17 cellular contexts compared by ENCODE assay signal in the genomic region with DNA sequence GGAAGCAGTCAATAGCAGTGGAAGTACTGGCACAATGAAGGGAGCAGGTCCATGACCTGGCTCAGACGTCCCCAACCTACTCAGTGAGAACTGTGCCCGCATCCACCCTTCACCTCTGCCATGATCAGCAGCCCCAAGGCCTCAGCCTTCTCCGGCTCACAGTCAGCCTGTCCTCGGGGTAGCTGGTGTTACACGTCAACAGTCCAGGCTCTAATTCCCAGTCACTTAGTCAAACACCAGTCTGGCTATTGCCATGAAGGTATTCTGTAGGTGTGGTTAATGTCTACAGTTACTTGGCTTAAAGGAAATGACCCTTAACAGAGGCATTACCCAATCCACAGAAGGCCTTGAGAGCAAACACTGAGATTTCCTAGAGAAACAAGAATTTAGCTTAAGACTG. TPM values are rescaled to one million over a fixed set of nuclear protein-coding genes. Genes with fewer than 3 reads are reported as not detected.
DNase-seq lines count a peak whose midpoint lies in the region; ATAC-seq and TF ChIP-seq lines count a peak whose summit lies in the region.
"Had no signal": no experiment of that assay in that cellular context is flagged by ENCODE, and none has a peak within 500 bp of the region (broad histone marks: within the 10 kb centered on the region; RNA-seq: fewer than 3 reads in every experiment).

No MANE protein-coding gene starts in this region.

- no peaks in the 10 kb centered on the region for H3K4me1 Mint-ChIP-seq in stimulated activated memory B cell treated with anti-CD40 and anti-IgM and Interleukin-4, amounts not matched to agents 10 μg/mL and 1 μg/mL and 100 μg/mL, for 72 hours
- H3K4me1 Mint-ChIP-seq: activated T-helper 17 cell treated with anti-CD3 and anti-CD28 coated beads, Interleukin-2, amount 50 U/mL, for 72 hours had no signal

- peaks cover 47% of the 10 kb centered on the region; the same call in 1 of the 2 replicates for H4K20me1 ChIP-seq in BLaER1

- peak; percentile 69 for DNase-seq in NCI-H69 (lab: John Stamatoyannopoulos, UW)
- DNase-seq in epithelial cell of esophagus (ENCODE audit: low read depth) = peak; percentile 94
- DNase-seq in mesendoderm = peak; percentile 39
- DNase-seq in activated T-cell treated with anti-CD3 and anti-CD28 coated beads, Interleukin-2, amount 50 U/mL, for 1 hour = no peak
- no peak for DNase-seq in middle frontal gyrus (ENCODE audit: extremely low spot score, low spot score)
- DNase-seq: activated CD4-positive, alpha-beta T cell treated with anti-CD3 and anti-CD28 coated beads, Interleukin-2, amount 10 ng/mL, durations not matched to agents 24 days and 14 days; heart right ventricle; NCI-H1417 treated with DMSO at 0.1 percent for 48 hours; NCI-H446 treated with DMSO at 0.1 percent for 48 hours; occipital lobe; stimulated activated CD4-positive, alpha-beta T cell treated with anti-CD3 and anti-CD28 coated beads, Interleukin-15, amount 100 ng/mL, for 24 hours had no signal

- WGBS in mesendoderm (ENCODE audit: extremely low coverage, insufficient coverage, low lambda C conversion rate) = no CpG with 5 or more reads among the region's 5 CpGs

- ATAC-seq in stimulated activated memory B cell treated with anti-CD40 and anti-IgM and Interleukin-4, amounts not matched to agents 10 μg/mL and 1 μg/mL and 100 μg/mL, for 72 hours = no peak
- no peak for ATAC-seq in GM21515 (IDR thresholded peaks at IDR 0.05; ENCODE audit: unreplicated experiment)
- ATAC-seq: activated T-helper 17 cell treated with anti-CD3 and anti-CD28 coated beads, Interleukin-2, amount 50 U/mL, for 72 hours; heart right ventricle; K562 had no signal

- H3K36me3 ChIP-seq in BLaER1 (peaks cover 34% of the 10 kb centered on the region), mesendoderm (ENCODE audit: control insufficient read depth, insufficient read depth, low read length) (no peaks in the 10 kb centered on the region)
- H3K36me3 ChIP-seq: thoracic aorta had no signal

- no peak overlapping the region for H3K4me3 Mint-ChIP-seq in stimulated activated memory B cell treated with anti-CD40 and anti-IgM and Interleukin-4, amounts not matched to agents 10 μg/mL and 1 μg/mL and 100 μg/mL, for 72 hours
- H3K4me3 Mint-ChIP-seq: activated CD4-positive, alpha-beta T cell treated with anti-CD3 and anti-CD28 coated beads, Interleukin-2, amount 10 ng/mL, durations not matched to agents 24 days and 14 days; activated T-helper 17 cell treated with anti-CD3 and anti-CD28 coated beads, Interleukin-2, amount 50 U/mL, for 72 hours had no signal

- peaks cover 78% of the 10 kb centered on the region for H3K4me1 ChIP-seq in BLaER1
- peaks cover 9% of the 10 kb centered on the region for H3K4me1 ChIP-seq in mesendoderm (ENCODE audit: control insufficient read depth, low read depth, low read length)

- no peak overlapping the region for H2BK120ac ChIP-seq in mesendoderm (ENCODE audit: low read depth, low read length)

- no peak overlapping the region for H2BK15ac ChIP-seq in mesendoderm (replicated peaks; ENCODE audit: low read depth)

- no peak overlapping the region for H3K4ac ChIP-seq in mesendoderm (ENCODE audit: low read depth, low read length)

- no peak overlapping the region for H3K9ac ChIP-seq in BLaER1
- no peak overlapping the region for H3K9ac ChIP-seq in mesendoderm (ENCODE audit: low read length)

- H3K27ac Mint-ChIP-seq in stimulated activated memory B cell treated with anti-CD40 and anti-IgM and Interleukin-4, amounts not matched to agents 10 μg/mL and 1 μg/mL and 100 μg/mL, for 72 hours = no peak overlapping the region
- H3K27ac Mint-ChIP-seq: activated CD4-positive, alpha-beta T cell treated with anti-CD3 and anti-CD28 coated beads, Interleukin-2, amount 10 ng/mL, durations not matched to agents 24 days and 14 days; activated T-helper 17 cell treated with anti-CD3 and anti-CD28 coated beads, Interleukin-2, amount 50 U/mL, for 72 hours had no signal

- H4K8ac ChIP-seq in mesendoderm (ENCODE audit: low read depth, low read length) = no peak overlapping the region

- peaks cover 47% of the 10 kb centered on the region for H3K79me1 ChIP-seq in mesendoderm (ENCODE audit: low read length)

- H3K23ac ChIP-seq in mesendoderm (ENCODE audit: low read length) = no peak overlapping the region

- no peak overlapping the region for H3K18ac ChIP-seq in mesendoderm (ENCODE audit: low read length)

- peaks cover 69% of the 10 kb centered on the region for H3K79me2 ChIP-seq in mesendoderm (ENCODE audit: control insufficient read depth, insufficient read depth, low read length)

- no peak for TF ChIP-seq CTCF in epithelial cell of esophagus (IDR thresholded peaks at IDR 0.05; ENCODE audit: insufficient read depth, low read depth, low read length, missing control alignments)

- H3K27me3 ChIP-seq in BLaER1 (no peaks in the 10 kb centered on the region), mesendoderm (ENCODE audit: insufficient read depth, low read length, poor library complexity) (no peaks in the 10 kb centered on the region)
- H3K27me3 ChIP-seq: heart right ventricle had no signal

- H3K9me3 ChIP-seq in BLaER1 = peaks cover 28% of the 10 kb centered on the region
- H3K9me3 ChIP-seq: heart right ventricle, thoracic aorta had no signal

- H2BK5ac ChIP-seq in mesendoderm (ENCODE audit: low read length) = no peak overlapping the region

- no peak overlapping the region for H3K4me3 ChIP-seq in BLaER1
- no peak overlapping the region for H3K4me3 ChIP-seq in epithelial cell of esophagus (ENCODE audit: low read length)
- no peak overlapping the region for H3K4me3 ChIP-seq in mesendoderm (ENCODE audit: low read length)
- H3K4me3 ChIP-seq: heart right ventricle, K562, thoracic aorta had no signal

- H3K56ac ChIP-seq in mesendoderm (ENCODE audit: low read length) = no peak overlapping the region

- no peaks in the 10 kb centered on the region for H3K9me3 Mint-ChIP-seq in stimulated activated memory B cell treated with anti-CD40 and anti-IgM and Interleukin-4, amounts not matched to agents 10 μg/mL and 1 μg/mL and 100 μg/mL, for 72 hours
- H3K9me3 Mint-ChIP-seq: activated CD4-positive, alpha-beta T cell treated with anti-CD3 and anti-CD28 coated beads, Interleukin-2, amount 10 ng/mL, durations not matched to agents 24 days and 14 days; activated T-helper 17 cell treated with anti-CD3 and anti-CD28 coated beads, Interleukin-2, amount 50 U/mL, for 72 hours had no signal

- H3K36me3 Mint-ChIP-seq in stimulated activated memory B cell treated with anti-CD40 and anti-IgM and Interleukin-4, amounts not matched to agents 10 μg/mL and 1 μg/mL and 100 μg/mL, for 72 hours = no peaks in the 10 kb centered on the region

- H3K27me3 Mint-ChIP-seq in stimulated activated memory B cell treated with anti-CD40 and anti-IgM and Interleukin-4, amounts not matched to agents 10 μg/mL and 1 μg/mL and 100 μg/mL, for 72 hours = peaks cover 11% of the 10 kb centered on the region
- H3K27me3 Mint-ChIP-seq: activated CD4-positive, alpha-beta T cell treated with anti-CD3 and anti-CD28 coated beads, Interleukin-2, amount 10 ng/mL, durations not matched to agents 24 days and 14 days; activated T-helper 17 cell treated with anti-CD3 and anti-CD28 coated beads, Interleukin-2, amount 50 U/mL, for 72 hours had no signal

- H2AK5ac ChIP-seq in mesendoderm (ENCODE audit: low read length) = no peak overlapping the region

- H4K5ac ChIP-seq in mesendoderm (ENCODE audit: low read length) = no peak overlapping the region

- H3K4me2 ChIP-seq in BLaER1 (peak overlapping the region; percentile 22; the same call in 1 of the 2 replicates), mesendoderm (ENCODE audit: low read length) (no peak overlapping the region)

- peak overlapping the region; percentile 33; the same call in 1 of the 2 replicates for H3K27ac ChIP-seq in BLaER1
- no peak overlapping the region for H3K27ac ChIP-seq in mesendoderm (ENCODE audit: low read depth, low read length)
- H3K27ac ChIP-seq: heart right ventricle, thoracic aorta had no signal

RNA-seq across cellular contexts. Expression of a gene that starts 49.1 kb away (rescaled TPM):
- polyA plus RNA-seq in mesendoderm (2013, experiment 1 of 2) = 29.6 TPM
- 29.5 TPM for polyA plus RNA-seq in mesendoderm (2013, experiment 2 of 2)

Comparison
In these comparisons a context has a peak if more than half of its experiments do, and no peak if none do; other contexts are left out.
1. DNase-seq: peak in NCI-H69 (single experiment), epithelial cell of esophagus (single experiment) and mesendoderm (single experiment); none in activated T-cell treated with anti-CD3 and anti-CD28 coated beads, Interleukin-2, amount 50 U/mL, for 1 hour (single experiment) and middle frontal gyrus (single experiment).